In the genomic region with DNA sequence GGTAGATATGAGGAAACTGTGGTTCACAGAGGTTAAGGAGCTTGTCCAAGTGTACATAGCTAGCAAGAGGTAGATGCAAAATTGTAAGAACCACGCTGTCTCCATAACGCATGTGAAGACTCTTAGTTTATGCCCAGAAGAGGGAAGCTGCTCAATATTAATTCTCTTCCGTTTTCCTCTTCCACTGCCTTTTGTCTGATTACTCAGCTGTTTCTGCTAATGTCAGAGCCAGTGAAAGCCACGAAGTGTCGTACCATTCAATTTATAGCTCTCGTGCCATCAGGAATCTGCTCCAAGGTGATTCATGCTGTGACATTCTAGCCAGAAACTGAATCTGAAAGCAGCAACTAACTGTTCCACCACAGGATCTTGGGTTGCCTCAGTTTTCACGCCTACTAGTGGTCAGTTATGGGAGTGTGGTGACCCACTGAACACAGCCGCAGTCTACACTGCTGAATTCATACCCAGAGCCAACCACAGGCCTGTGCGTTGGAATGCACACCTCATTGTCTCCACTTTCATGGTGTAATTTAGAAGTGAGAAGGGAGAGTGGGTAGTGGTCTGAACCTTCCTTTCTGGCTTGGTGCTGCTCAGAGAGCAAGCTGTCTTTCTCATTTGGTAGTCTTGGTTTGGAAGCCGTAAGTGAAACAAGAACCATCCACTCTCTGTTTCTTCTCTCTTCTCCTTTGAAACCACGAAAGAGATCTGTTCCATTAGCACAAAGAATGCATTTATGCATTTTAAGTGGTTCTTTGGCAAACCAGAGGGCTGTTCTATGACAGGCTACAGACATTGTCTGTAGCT, we compare ENCODE assay signal across 8 cellular contexts.
A peak's percentile ranks its signal among the peaks of the same experiment; 100 is the strongest.
DNase-seq lines count a peak whose midpoint lies in the region; ATAC-seq and TF ChIP-seq lines count a peak whose summit lies in the region.

No MANE protein-coding gene starts in this region.

- TF ChIP-seq CTCF in DND-41 (IDR thresholded peaks at IDR 0.05; ENCODE audit: borderline replicate concordance, extremely low read depth, low read length, poor library complexity, severe bottlenecking): peak; percentile 50
- peak; percentile 83 for TF ChIP-seq CTCF in astrocyte of the cerebellum (IDR thresholded peaks at IDR 0.05; ENCODE audit: low read depth, low read length, missing control alignments)
- TF ChIP-seq CTCF in RWPE1 (conservative IDR thresholded peaks at IDR 0.05; ENCODE audit: low read depth): no peak

- no peaks in the 10 kb centered on the region for H3K79me2 ChIP-seq in DND-41 (ENCODE audit: insufficient read depth, low read length)

- peaks cover 14% of the 10 kb centered on the region for H3K4me1 Mint-ChIP-seq in T-helper 1 cell treated with Interleukin-12 subunit alpha and Interleukin-12 subunit beta and Interleukin-4 antibody, amounts not matched to agents 30 μg/mL and 1 μg/mL, for 36 hours (ENCODE audit: low read depth)
- peaks cover 12 to 21% of the 10 kb centered on the region in 2 donors for H3K4me1 Mint-ChIP-seq in immature natural killer cell

- H3K4me3 ChIP-seq in DND-41 (ENCODE audit: low read depth in 1 of 2, low read length in 2 of 2) (no peak overlapping the region), astrocyte of the cerebellum (ENCODE audit: low read depth, low read length) (no peak overlapping the region)

- peaks cover 13% of the 10 kb centered on the region for H3K27me3 Mint-ChIP-seq in T-helper 1 cell treated with Interleukin-12 subunit alpha and Interleukin-12 subunit beta and Interleukin-4 antibody, amounts not matched to agents 30 μg/mL and 1 μg/mL, for 36 hours (ENCODE audit: low read depth)
- H3K27me3 Mint-ChIP-seq in immature natural killer cell (ENCODE audit: low read depth in 3 of 3): peaks cover 0 to 5% (median 2%) of the 10 kb centered on the region in 3 donors

- in situ Hi-C loops in astrocyte of the cerebellum (cut with HindIII; ENCODE audit: low sequenced_read_pairs): no loop called here

- H3K27ac Mint-ChIP-seq in T-helper 1 cell treated with Interleukin-12 subunit alpha and Interleukin-12 subunit beta and Interleukin-4 antibody, amounts not matched to agents 30 μg/mL and 1 μg/mL, for 36 hours: peak overlapping the region; percentile 76
- H3K27ac Mint-ChIP-seq in immature natural killer cell: peak overlapping the region; percentile 70 to 91 (median 86)

- no peaks in the 10 kb centered on the region for H3K4me1 ChIP-seq in DND-41 (ENCODE audit: insufficient read depth, low read length)

- DNase-seq in DND-41: peak; percentile 9
- DNase-seq in HK-2 (ENCODE audit: unreplicated experiment): peak; percentile 68
- DNase-seq in astrocyte of the cerebellum (ENCODE audit: low read depth): peak; percentile 66
- DNase-seq in immature natural killer cell: peak; percentile 74 to 77 (median 74)
- DNase-seq in stimulated activated CD4-positive, alpha-beta T cell treated with anti-CD3 and anti-CD28 coated beads, Interleukin-1b, Interleukin-23, amount 100 ng/mL, for 4 hours (ENCODE audit: low read depth in 2 of 2): peak; percentile 37 to 48
- DNase-seq in RWPE1 (ENCODE audit: low spot score): no peak

- H3K9ac ChIP-seq in DND-41 (ENCODE audit: low read depth, low read length): no peak overlapping the region

- no peaks in the 10 kb centered on the region for H3K36me3 ChIP-seq in DND-41 (ENCODE audit: insufficient read depth, low read length)

- CTCF ChIA-PET in RWPE1 (lab: Yijun Ruan, JAX): interaction anchor here (0.5 to 1.0 kb wide), 4 partner anchors 14 to 1393 kb away, joined by 3 to 5 read pairs (median 3); no protein-coding TSS in a partner anchor

- ATAC-seq in DND-41 (ENCODE audit: insufficient read depth, low read depth) (peak; percentile 73), GM21367 (IDR thresholded peaks at IDR 0.05; ENCODE audit: unreplicated experiment) (peak; percentile 96)

- POLR2A ChIA-PET in RWPE1 (lab: Yijun Ruan, JAX; ENCODE audit: low non-redundant PET): no interaction called here

- H3K9me3 ChIP-seq in DND-41 (ENCODE audit: insufficient read depth, low read length, severe bottlenecking): no peaks in the 10 kb centered on the region

- peak overlapping the region; percentile 69 for H3K4me3 Mint-ChIP-seq in T-helper 1 cell treated with Interleukin-12 subunit alpha and Interleukin-12 subunit beta and Interleukin-4 antibody, amounts not matched to agents 30 μg/mL and 1 μg/mL, for 36 hours
- H3K4me3 Mint-ChIP-seq in immature natural killer cell: peak overlapping the region; percentile 72 to 92 (median 84)

- no peak overlapping the region for H3K27ac ChIP-seq in DND-41 (ENCODE audit: low read length)
- no peak overlapping the region for H3K27ac ChIP-seq in RWPE1

- H3K4me2 ChIP-seq in DND-41 (ENCODE audit: insufficient read depth, low read length): no peak overlapping the region

- H3K9me3 Mint-ChIP-seq in T-helper 1 cell treated with Interleukin-12 subunit alpha and Interleukin-12 subunit beta and Interleukin-4 antibody, amounts not matched to agents 30 μg/mL and 1 μg/mL, for 36 hours: no peaks in the 10 kb centered on the region
- H3K9me3 Mint-ChIP-seq in immature natural killer cell: no peaks in the 10 kb centered on the region

- no peak overlapping the region for H2AFZ ChIP-seq in DND-41 (ENCODE audit: low read depth, low read length)

- H3K36me3 Mint-ChIP-seq in T-helper 1 cell treated with Interleukin-12 subunit alpha and Interleukin-12 subunit beta and Interleukin-4 antibody, amounts not matched to agents 30 μg/mL and 1 μg/mL, for 36 hours (ENCODE audit: low read depth): no peaks in the 10 kb centered on the region
- no peaks in the 10 kb centered on the region for H3K36me3 Mint-ChIP-seq in immature natural killer cell

- no peaks in the 10 kb centered on the region for H4K20me1 ChIP-seq in DND-41 (ENCODE audit: insufficient read depth, low read length)

- H3K27me3 ChIP-seq in DND-41 (ENCODE audit: insufficient read depth, low read length, poor library complexity): no peaks in the 10 kb centered on the region
